23 cellular contexts compared by ENCODE assay signal in the genomic region with DNA sequence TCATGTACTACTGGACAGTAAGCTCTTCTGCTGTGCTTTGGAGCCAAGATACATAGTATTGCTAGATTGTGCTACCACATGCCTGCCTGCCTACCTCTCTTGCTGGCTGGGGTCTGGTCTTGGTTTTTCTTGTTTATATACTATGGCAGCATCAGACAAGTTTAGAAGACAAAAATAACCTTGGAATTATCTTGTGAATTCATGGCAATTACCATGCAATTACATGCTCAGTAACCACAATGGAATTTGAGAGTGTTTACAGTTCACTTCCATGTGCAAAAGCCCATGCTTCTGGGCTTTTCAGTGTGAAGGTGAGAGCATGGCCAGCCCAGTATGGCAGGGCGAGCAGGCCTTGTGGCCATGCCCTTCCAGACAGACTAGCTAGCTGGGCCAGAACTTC. TPM values are rescaled to one million over a fixed set of nuclear protein-coding genes. Genes with fewer than 3 reads are reported as not detected.
DNase-seq lines count a peak whose midpoint lies in the region; ATAC-seq and TF ChIP-seq lines count a peak whose summit lies in the region.
"Had no signal": no experiment of that assay in that cellular context is flagged by ENCODE, and none has a peak within 500 bp of the region (broad histone marks: within the 10 kb centered on the region; RNA-seq: fewer than 3 reads in every experiment).

No MANE protein-coding gene starts in this region.

- POLR2A ChIA-PET in AG04450 (lab: Yijun Ruan, JAX), result interaction anchor here (0.5 kb wide), 1 partner anchor 309 kb away, joined by 12 read pairs; no protein-coding TSS in a partner anchor

- no peak for TF ChIP-seq CTCF in AG04450 (IDR thresholded peaks at IDR 0.05; ENCODE audit: low read depth, low read length)
- no peak for TF ChIP-seq CTCF in fibroblast of the aortic adventitia (IDR thresholded peaks at IDR 0.05; ENCODE audit: insufficient read depth, low read length)

- no peaks in the 10 kb centered on the region for H3K9me3 ChIP-seq in AG04450 (ENCODE audit: control insufficient read depth, insufficient read depth, low read length)
- H3K9me3 ChIP-seq: A549, stomach, tibial nerve had no signal

- H3K27ac ChIP-seq in AG04450 (ENCODE audit: low read depth, low read length), result no peak overlapping the region
- H3K27ac ChIP-seq: A549, stomach, tibial nerve had no signal

- CTCF ChIA-PET in AG04450 (lab: Charles Lee), result no interaction called here

- H3K4me3 ChIP-seq in AG04450 (ENCODE audit: low read depth, low read length), result no peak overlapping the region
- no peak overlapping the region for H3K4me3 ChIP-seq in fibroblast of the aortic adventitia (ENCODE audit: low read depth, low read length)
- H3K4me3 ChIP-seq: A549, K562, stomach, tibial nerve had no signal

- DNase-seq in AG04450 (ENCODE audit: low read depth, low spot score), result peak; percentile 29
- peak; percentile 43 for DNase-seq in H4 (ENCODE audit: low spot score)
- peak; percentile 32 for DNase-seq in amniotic epithelial cell (ENCODE audit: low read depth)
- DNase-seq in fibroblast of the aortic adventitia (ENCODE audit: low read depth), result peak; percentile 9
- no peak for DNase-seq in dedifferentiated amniotic fluid mesenchymal stem cell (ENCODE audit: extremely low spot score)
- DNase-seq: activated CD8-positive, alpha-beta T cell treated with anti-CD3 and anti-CD28 coated beads for 36 hours; activated naive CD4-positive, alpha-beta T cell treated with Interleukin-2 at 50 U/mL for 16 hours; C1 segment of cervical spinal cord; left colon; naive thymus-derived CD4-positive, alpha-beta T cell; NCI-H1436 treated with DMSO at 0.1 percent for 48 hours; NCI-H2171; NCI-H526 treated with DMSO at 0.1 percent for 48 hours; right cardiac atrium; stomach; T1000 had no signal

- ATAC-seq in GM18870 (IDR thresholded peaks at IDR 0.05; ENCODE audit: unreplicated experiment) (no peak), GM21360 (IDR thresholded peaks at IDR 0.05; ENCODE audit: unreplicated experiment) (no peak), HG03469 (IDR thresholded peaks at IDR 0.05; ENCODE audit: unreplicated experiment) (no peak)
- ATAC-seq: A549; activated CD8-positive, alpha-beta T cell treated with anti-CD3 and anti-CD28 coated beads for 36 hours; HCT116; K562; left colon; naive thymus-derived CD4-positive, alpha-beta T cell; right cardiac atrium had no signal

- no peaks in the 10 kb centered on the region for H3K27me3 ChIP-seq in AG04450 (ENCODE audit: control insufficient read depth, insufficient read depth, low read length)
- H3K27me3 ChIP-seq: stomach, tibial nerve had no signal

RNA-seq across cellular contexts. Expression of a gene that starts 48.0 kb away (rescaled TPM):
- 2.3 and 3.2 TPM in 2 replicates for polyA plus RNA-seq in AG04450 (2011; rRNA removed)
- 1.6 and 2.9 TPM in 2 replicates for polyA minus RNA-seq in AG04450 (2011; rRNA and poly(A)+ RNA removed)
- total RNA-seq in H4 (2014; rRNA removed; shearing (Covaris generic)), result 2.4 and 2.5 TPM in 2 replicates
- 5.0 and 5.8 TPM in 2 replicates for total RNA-seq in fibroblast of the aortic adventitia (ENCODE audit: low replicate concordance)
